In the genomic region with DNA sequence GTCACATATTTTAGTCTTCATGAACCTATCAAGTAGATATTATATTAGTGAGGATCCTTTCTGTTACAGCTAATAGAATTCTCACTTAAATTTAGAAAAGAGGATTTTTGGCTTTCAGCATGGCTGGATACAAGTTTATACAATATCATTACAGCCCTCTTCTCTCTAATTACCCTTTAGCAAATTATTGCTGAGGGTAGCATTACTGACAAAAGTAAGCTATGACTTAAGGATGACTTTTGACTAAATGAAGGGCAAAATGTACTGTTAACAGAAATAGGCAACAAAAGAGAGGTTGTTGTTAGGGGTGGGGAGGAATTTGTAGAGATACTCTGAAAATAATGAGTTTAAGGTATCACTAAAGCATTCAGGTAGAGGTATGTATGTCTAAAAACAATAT, we compare ENCODE assay signal across 1 cellular context.
TF ChIP-seq lines count a peak whose summit lies in the region.

No MANE protein-coding gene starts in this region.

TF ChIP-seq in HepG2, 621 proteins besides CTCF, POLR2A, EP300 and RAD21 (continued from another document):
- no peak for TF ChIP-seq KLF15 (CRISPR knock-in tag; IDR thresholded peaks at IDR 0.05; ENCODE audit: borderline replicate concordance)
- peak; percentile 67 for TF ChIP-seq MAFF (IDR thresholded peaks at IDR 0.05; ENCODE audit: low read depth, low read length)
- TF ChIP-seq MAFK (conservative IDR thresholded peaks at IDR 0.05 in 1 of 2, IDR thresholded peaks at IDR 0.05 in 1 of 2; ENCODE audit: low read length in 2 of 2) = peak; percentile 81
- no peak for TF ChIP-seq NR3C1 (CRISPR knock-in tag; IDR thresholded peaks at IDR 0.05)
- TF ChIP-seq SCMH1 (CRISPR knock-in tag; IDR thresholded peaks at IDR 0.05; ENCODE audit: borderline replicate concordance) = no peak
- TF ChIP-seq THAP9 (CRISPR knock-in tag; IDR thresholded peaks at IDR 0.05; ENCODE audit: borderline replicate concordance) = no peak
- TF ChIP-seq MAZ (IDR thresholded peaks at IDR 0.05; ENCODE audit: borderline replicate concordance, low read depth, low read length) = no peak
- TF ChIP-seq MAZ (CRISPR knock-in tag; IDR thresholded peaks at IDR 0.05; ENCODE audit: low read depth) = no peak
- TF ChIP-seq EEA1 (CRISPR knock-in tag; IDR thresholded peaks at IDR 0.05; ENCODE audit: borderline replicate concordance) = no peak
- TF ChIP-seq JUND (CRISPR knock-in tag; IDR thresholded peaks at IDR 0.05) = no peak
